In genomic region chr4:189940178-189941004, GRCh38 we compare ENCODE assay signal across 8 cellular contexts. TPM values are rescaled to one million over a fixed set of nuclear protein-coding genes. Genes with fewer than 3 reads are reported as not detected.
DNase-seq lines count a peak whose midpoint lies in the region; ATAC-seq, FAIRE-seq and TF ChIP-seq lines count a peak whose summit lies in the region.

FRG1 (plus strand) TSS chr4:189940872; CDS start chr4:189941010, 138 bp downstream.

- DNase-seq in D721Med (ENCODE audit: insufficient read length, low spot score) (peak; percentile 23), fibroblast of pulmonary artery (ENCODE audit: low read depth) (peak; percentile 96), neural progenitor cell (ENCODE audit: low spot score) (peak; percentile 95), substantia nigra (lab: John Stamatoyannopoulos, UW) (no peak), NK-92 (lab: John Stamatoyannopoulos, UW; ENCODE audit: unreplicated experiment) (no peak)
- DNase-seq in activated T-cell treated with anti-CD3 and anti-CD28 coated beads, Interleukin-2, amount 50 U/mL, for 1 hour: peak; percentile 99

- peak within 1 kb of the TSS; percentile 56 for H3K9ac ChIP-seq in neural progenitor cell

- peak; percentile 100 for ATAC-seq in GM21717 (IDR thresholded peaks at IDR 0.05; ENCODE audit: unreplicated experiment)

- H3K4me3 ChIP-seq in fibroblast of pulmonary artery (replicated peaks; ENCODE audit: low read depth, low read length): peak within 1 kb of the TSS; percentile 77
- peak within 1 kb of the TSS; percentile 72 for H3K4me3 ChIP-seq in neural progenitor cell

- peak within 1 kb of the TSS; percentile 84 for H3K4me2 ChIP-seq in neural progenitor cell

- peaks cover 8% of the 10 kb centered on the region for H3K9me3 Mint-ChIP-seq in neural progenitor cell

- no peaks in the 10 kb centered on the region for H3K9me3 ChIP-seq in KOPT-K1 (ENCODE audit: insufficient read depth, low read length, poor library complexity, severe bottlenecking)
- H3K9me3 ChIP-seq in neural progenitor cell (ENCODE audit: low read depth): no peaks in the 10 kb centered on the region

- no peaks in the 10 kb centered on the region for H3K27me3 ChIP-seq in neural progenitor cell

- peak within 1 kb of the TSS; percentile 87 for H3K4me3 Mint-ChIP-seq in neural progenitor cell

- no peak for FAIRE-seq in D721Med (lab: Jason Lieb, UNC)

- H3K27ac Mint-ChIP-seq in neural progenitor cell: peak within 1 kb of the TSS; percentile 80

- peaks cover 8% of the 10 kb centered on the region for H3K27me3 Mint-ChIP-seq in neural progenitor cell (ENCODE audit: insufficient read depth, low read depth)

- H2AFZ ChIP-seq in neural progenitor cell (replicated peaks): peak within 1 kb of the TSS; percentile 99

- peaks cover 9% of the 10 kb centered on the region for H3K36me3 Mint-ChIP-seq in neural progenitor cell

- H3F3A ChIP-seq in neural progenitor cell (ENCODE audit: low read depth): no peaks in the 10 kb centered on the region

- H3K27ac ChIP-seq in KOPT-K1 (ENCODE audit: low read depth, low read length, poor library complexity, severe bottlenecking) (peak within 1 kb of the TSS; percentile 81), neural progenitor cell (peak within 1 kb of the TSS; percentile 2), substantia nigra (ENCODE audit: low read depth, low read length, poor library complexity, severe bottlenecking) (peak within 1 kb of the TSS; percentile 88)

- TF ChIP-seq CTCF in D721Med (IDR thresholded peaks at IDR 0.05; ENCODE audit: insufficient read depth, missing control alignments) (peak; percentile 81), fibroblast of pulmonary artery (IDR thresholded peaks at IDR 0.05; ENCODE audit: low read length, missing control alignments) (peak; percentile 90), neural progenitor cell (IDR thresholded peaks at IDR 0.05) (peak; percentile 90)

- no peaks in the 10 kb centered on the region for H4K20me1 ChIP-seq in neural progenitor cell (ENCODE audit: low read depth)

- H3K36me3 ChIP-seq in KOPT-K1 (ENCODE audit: insufficient read depth, low read length): peaks cover 17% of the 10 kb centered on the region
- H3K36me3 ChIP-seq in neural progenitor cell: no peaks in the 10 kb centered on the region

- peaks cover 5% of the 10 kb centered on the region for H3K4me1 ChIP-seq in neural progenitor cell

- H3K4me1 Mint-ChIP-seq in neural progenitor cell: peaks cover 13% of the 10 kb centered on the region

- H3K79me2 ChIP-seq in neural progenitor cell (ENCODE audit: low read depth): peaks cover 43% of the 10 kb centered on the region

RNA-seq across cellular contexts. Expression of gene FRG1, which starts in this region (rescaled TPM):
- 42.5 and 127 TPM in 2 replicates for total RNA-seq in neural progenitor cell (ENCODE audit: low replicate concordance)

Comparison
In these comparisons a context has a peak if more than half of its experiments do, and no peak if none do; other contexts are left out.
1. DNase-seq: peak in D721Med (single experiment), activated T-cell treated with anti-CD3 and anti-CD28 coated beads, Interleukin-2, amount 50 U/mL, for 1 hour (single experiment), fibroblast of pulmonary artery (single experiment) and neural progenitor cell (single experiment); none in substantia nigra (0 of 49) and NK-92 (single experiment).
2. H3K27ac ChIP-seq: peak in every context shown above with its lines; median percentile 88 in substantia nigra; 81 in KOPT-K1; 2 in neural progenitor cell.
3. Peak in every context shown above with its lines, with median percentiles within 50 percentile points of each other: CTCF ChIP-seq.